ENCODE assay signal across 18 cellular contexts in the genomic region with DNA sequence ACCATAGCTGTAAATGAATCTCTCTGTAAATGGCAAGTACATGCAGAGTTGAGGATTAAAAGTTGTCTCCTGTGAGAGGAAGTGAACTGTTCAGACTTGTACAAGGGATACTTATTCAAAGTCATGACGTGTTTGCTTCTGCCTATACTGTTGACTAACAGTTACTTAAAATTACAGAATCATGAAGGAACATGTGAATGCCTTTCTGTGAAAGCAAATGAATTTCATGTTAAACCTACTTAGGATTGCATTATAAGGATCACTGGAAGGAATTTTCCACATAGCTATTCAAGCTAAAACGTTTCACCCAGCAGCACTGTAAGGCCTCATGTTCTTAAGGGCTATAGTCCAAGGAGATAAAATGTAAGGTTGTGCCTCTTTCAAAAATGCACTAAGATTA.
DNase-seq lines count a peak whose midpoint lies in the region; ATAC-seq and TF ChIP-seq lines count a peak whose summit lies in the region.
"Had no signal": no experiment of that assay in that cellular context is flagged by ENCODE, and none has a peak within 500 bp of the region (broad histone marks: within the 10 kb centered on the region; RNA-seq: fewer than 3 reads in every experiment).

No MANE protein-coding gene starts in this region.

- H3K27me3 ChIP-seq in RWPE2 (ENCODE audit: insufficient read depth, poor library complexity, severe bottlenecking) (no peaks in the 10 kb centered on the region), rectal smooth muscle tissue (ENCODE audit: control insufficient read depth, insufficient read depth, low read length) (no peaks in the 10 kb centered on the region)
- H3K27me3 ChIP-seq: BLaER1 treated with 17β-estradiol and CSF1 and Interleukin-3, amounts not matched to agents 10 nM and 100 nM; body of pancreas; ovary; spleen had no signal

- H3K9me3 Mint-ChIP-seq in activated CD4-positive, alpha-beta memory T cell treated with anti-CD3 and anti-CD28 coated beads for 36 hours: no peaks in the 10 kb centered on the region
- H3K9me3 Mint-ChIP-seq: activated B cell treated with CpG ODN at 0.5 μM for 24 hours, T-cell had no signal

- H3K36me3 Mint-ChIP-seq in activated CD4-positive, alpha-beta memory T cell treated with anti-CD3 and anti-CD28 coated beads for 36 hours: no peaks in the 10 kb centered on the region
- H3K36me3 Mint-ChIP-seq: T-cell had no signal

- peaks cover 71% of the 10 kb centered on the region for H3K36me3 ChIP-seq in RWPE2 (ENCODE audit: low read depth)
- H3K36me3 ChIP-seq in rectal smooth muscle tissue (ENCODE audit: control insufficient read depth, insufficient read depth, low read length): peaks cover 3% of the 10 kb centered on the region
- H3K36me3 ChIP-seq: ovary had no signal

- CTCF ChIA-PET in activated CD4-positive, alpha-beta memory T cell treated with anti-CD3 and anti-CD28 coated beads for 36 hours (lab: Charles Lee): no interaction called here

- ATAC-seq in HG03432 (IDR thresholded peaks at IDR 0.05; ENCODE audit: unreplicated experiment) (peak; percentile 59), RWPE2 (ENCODE audit: low read depth) (peak; percentile 75), GM21360 (IDR thresholded peaks at IDR 0.05; ENCODE audit: unreplicated experiment) (no peak), GM21423 (IDR thresholded peaks at IDR 0.05; ENCODE audit: unreplicated experiment) (no peak)
- ATAC-seq: body of pancreas; stimulated activated naive CD8-positive, alpha-beta T cell treated with anti-CD3 and anti-CD28 coated beads, Interleukin-15, Interleukin-2, amounts not matched to agents 100 U/mL and 50 U/mL, for 24 hours; T-cell had no signal

- no peak overlapping the region for H3K9ac ChIP-seq in rectal smooth muscle tissue (ENCODE audit: low read length)
- H3K9ac ChIP-seq: BLaER1 treated with 17β-estradiol and CSF1 and Interleukin-3, amounts not matched to agents 10 nM and 100 nM had no signal

- intact Hi-C loops in activated CD4-positive, alpha-beta memory T cell treated with anti-CD3 and anti-CD28 coated beads for 36 hours (cut with micrococcal nuclease): no loop called here

- DNase-seq in RWPE2 (ENCODE audit: low spot score) (no peak), fibroblast of gingiva (ENCODE audit: low read depth) (peak; percentile 38), NK-92 (lab: John Stamatoyannopoulos, UW; ENCODE audit: unreplicated experiment) (no peak)
- DNase-seq in activated CD4-positive, alpha-beta memory T cell treated with anti-CD3 and anti-CD28 coated beads for 36 hours: no peak
- DNase-seq: activated B cell treated with CpG ODN at 0.5 μM for 24 hours; body of pancreas; effector memory CD4-positive, alpha-beta T cell; KBM-7; NCI-H1417 treated with DMSO at 0.1 percent for 48 hours; ovary; spleen; stimulated activated naive CD8-positive, alpha-beta T cell treated with anti-CD3 and anti-CD28 coated beads, Interleukin-15, Interleukin-2, amounts not matched to agents 100 U/mL and 50 U/mL, for 24 hours; T-cell had no signal

- H3K27ac ChIP-seq in RWPE2 (ENCODE audit: poor library complexity, severe bottlenecking) (peak overlapping the region; percentile 99), rectal smooth muscle tissue (ENCODE audit: low read depth, low read length) (peak overlapping the region; percentile 16)
- H3K27ac ChIP-seq: BLaER1 treated with 17β-estradiol and CSF1 and Interleukin-3, amounts not matched to agents 10 nM and 100 nM; body of pancreas; ovary; spleen had no signal

- no peak overlapping the region for H3K4me3 ChIP-seq in RWPE2 (ENCODE audit: severe bottlenecking)
- H3K4me3 ChIP-seq in rectal smooth muscle tissue (ENCODE audit: low read length): no peak overlapping the region
- H3K4me3 ChIP-seq: BLaER1 treated with 17β-estradiol and CSF1 and Interleukin-3, amounts not matched to agents 10 nM and 100 nM; body of pancreas; ovary; spleen had no signal

- H3K27ac Mint-ChIP-seq in activated CD4-positive, alpha-beta memory T cell treated with anti-CD3 and anti-CD28 coated beads for 36 hours: no peak overlapping the region
- H3K27ac Mint-ChIP-seq: activated B cell treated with CpG ODN at 0.5 μM for 24 hours, T-cell had no signal

- H3K4me1 ChIP-seq in RWPE2 (ENCODE audit: insufficient read depth, poor library complexity, severe bottlenecking): peaks cover 77% of the 10 kb centered on the region
- no peaks in the 10 kb centered on the region for H3K4me1 ChIP-seq in rectal smooth muscle tissue (ENCODE audit: control insufficient read depth, insufficient read depth, low read length)
- H3K4me1 ChIP-seq: spleen had no signal

- no peaks in the 10 kb centered on the region for H3K4me1 Mint-ChIP-seq in activated CD4-positive, alpha-beta memory T cell treated with anti-CD3 and anti-CD28 coated beads for 36 hours (ENCODE audit: low read depth)
- H3K4me1 Mint-ChIP-seq: activated B cell treated with CpG ODN at 0.5 μM for 24 hours, T-cell had no signal

- no peaks in the 10 kb centered on the region for H3K9me3 ChIP-seq in RWPE2 (ENCODE audit: severe bottlenecking)
- H3K9me3 ChIP-seq: body of pancreas, ovary, spleen had no signal

- H3K4me3 Mint-ChIP-seq in activated CD4-positive, alpha-beta memory T cell treated with anti-CD3 and anti-CD28 coated beads for 36 hours: no peak overlapping the region
- H3K4me3 Mint-ChIP-seq: activated B cell treated with CpG ODN at 0.5 μM for 24 hours, T-cell had no signal

- no peak for TF ChIP-seq CTCF in RWPE2 (IDR thresholded peaks at IDR 0.05; ENCODE audit: poor library complexity, severe bottlenecking)

- peaks cover 2% of the 10 kb centered on the region for H3K27me3 Mint-ChIP-seq in activated CD4-positive, alpha-beta memory T cell treated with anti-CD3 and anti-CD28 coated beads for 36 hours

- POLR2A ChIA-PET in activated CD4-positive, alpha-beta memory T cell treated with anti-CD3 and anti-CD28 coated beads for 36 hours (lab: Charles Lee): no interaction called here

Comparison
In these comparisons a context has a peak if more than half of its experiments do, and no peak if none do; other contexts are left out.
1. ATAC-seq: peak in HG03432 (single experiment) and RWPE2 (single experiment); none in GM21360 (single experiment) and GM21423 (single experiment).